ENCODE assay signal across 16 cellular contexts in genomic region chr2:30763151-30763660, GRCh38. TPM values are rescaled to one million over a fixed set of nuclear protein-coding genes. Genes with fewer than 3 reads are reported as not detected.
DNase-seq lines count a peak whose midpoint lies in the region; ATAC-seq and TF ChIP-seq lines count a peak whose summit lies in the region.
"Had no signal": no experiment of that assay in that cellular context is flagged by ENCODE, and none has a peak within 500 bp of the region (broad histone marks: within the 10 kb centered on the region; RNA-seq: fewer than 3 reads in every experiment).

No MANE protein-coding gene starts in this region.

- no peaks in the 10 kb centered on the region for H3K9me3 Mint-ChIP-seq in chondrocyte (ENCODE audit: low read depth)
- H3K9me3 Mint-ChIP-seq: CD8-positive, alpha-beta T cell had no signal

- no peak for TF ChIP-seq POLR2A in stomach (IDR thresholded peaks at IDR 0.05)

- H3K27ac Mint-ChIP-seq in chondrocyte (ENCODE audit: unreplicated experiment) = no peak overlapping the region
- H3K27ac Mint-ChIP-seq: CD8-positive, alpha-beta T cell had no signal

- H3K36me3 Mint-ChIP-seq in chondrocyte (ENCODE audit: low read depth) = no peaks in the 10 kb centered on the region
- H3K36me3 Mint-ChIP-seq: CD8-positive, alpha-beta T cell had no signal

- no peaks in the 10 kb centered on the region for H3K4me1 ChIP-seq in stomach

- H3K4me3 ChIP-seq in stomach = no peak overlapping the region
- H3K4me3 ChIP-seq: MG63 had no signal

- no peaks in the 10 kb centered on the region for H3K4me1 Mint-ChIP-seq in chondrocyte (ENCODE audit: low read depth)

- H3K27me3 Mint-ChIP-seq in chondrocyte (ENCODE audit: low read depth) = peaks cover 13% of the 10 kb centered on the region

- no peak overlapping the region for H3K4me3 Mint-ChIP-seq in chondrocyte (ENCODE audit: unreplicated experiment)
- H3K4me3 Mint-ChIP-seq: CD8-positive, alpha-beta T cell had no signal

- no peak for TF ChIP-seq CTCF in chondrocyte (IDR thresholded peaks at IDR 0.05)
- TF ChIP-seq CTCF in stomach (IDR thresholded peaks at IDR 0.05) = no peak

- H3K36me3 ChIP-seq in stomach = peaks cover 0 to 65% (median 35%) of the 10 kb centered on the region in 4 donors
- H3K36me3 ChIP-seq: MG63 had no signal

- H3K27me3 ChIP-seq in stomach = peaks cover 0 to 7% (median 0%) of the 10 kb centered on the region in 3 donors
- H3K27me3 ChIP-seq: MG63 had no signal

- intact Hi-C loops in stomach (cut with DNase I; ENCODE audit: low total_unique reads) = no loop called here

- H3K27ac ChIP-seq in stomach = no peak overlapping the region
- H3K27ac ChIP-seq: 22Rv1, KMS-11 had no signal

- H3K9me3 ChIP-seq in stomach = no peaks in the 10 kb centered on the region
- H3K9me3 ChIP-seq: MG63 had no signal

- no peak for ATAC-seq in HG03442 (IDR thresholded peaks at IDR 0.05; ENCODE audit: unreplicated experiment)
- ATAC-seq: CD8-positive, alpha-beta T cell had no signal

- WGBS in stomach, 5 donors = 75 to 90% (median 83%) methylated on average over 3 of the region's 3 CpGs; no CpG with 5 or more reads in 1 of the 5 donors

- TF ChIP-seq EP300 in stomach (IDR thresholded peaks at IDR 0.05) = no peak

- DNase-seq in activated CD4-positive, CD25-positive, alpha-beta regulatory T cell treated with anti-CD3 and anti-CD28 coated beads, Interleukin-2, amount 50 U/mL, for 72 hours = peak; percentile 1
- no peak for DNase-seq in activated CD4-positive, CD25-positive, alpha-beta regulatory T cell (lab: John Stamatoyannopoulos, UW)
- DNase-seq in GM04504 (ENCODE audit: low read depth) (peak; percentile 54), chondrocyte (ENCODE audit: low spot score) (peak; percentile 28), stomach (peak; percentile 11), NOMO-1 treated with dmso at 0.1 percent for 144 hours (lab: John Stamatoyannopoulos, UW; ENCODE audit: unreplicated experiment) (no peak), Ammon's horn (ENCODE audit: low spot score) (no peak)
- DNase-seq: CD8-positive, alpha-beta T cell; MG63; NCI-H1105; NCI-H187 treated with DMSO at 0.1 percent for 48 hours; NCI-H510A; SHP77 treated with DMSO at 0.1 percent for 48 hours had no signal

RNA-seq across cellular contexts. Expression of gene CAPN13, which starts 44.0 kb away (rescaled TPM):
- total RNA-seq in chondrocyte (not detected in 3 replicates), stomach (10 to 100 TPM in 4 of 5 donors, 1 to 10 TPM in 1; 6.4 to 93.3 (median 57.1) TPM)
- 10 to 100 TPM; 20.3 to 34.3 (median 26.0) TPM for polyA plus RNA-seq in stomach
- total RNA-seq: CD8-positive, alpha-beta T cell had no signal

Comparison
In these comparisons a context has a peak if more than half of its experiments do, and no peak if none do; other contexts are left out.
1. DNase-seq: peak in activated CD4-positive, CD25-positive, alpha-beta regulatory T cell treated with anti-CD3 and anti-CD28 coated beads, Interleukin-2, amount 50 U/mL, for 72 hours (single experiment), GM04504 (single experiment), chondrocyte (single experiment) and stomach (single experiment); none in activated CD4-positive, CD25-positive, alpha-beta regulatory T cell (0 of 4), NOMO-1 treated with dmso at 0.1 percent for 144 hours (single experiment) and Ammon's horn (single experiment).